Comparison of ENCODE assay signal across 8 cellular contexts in the genomic region with DNA sequence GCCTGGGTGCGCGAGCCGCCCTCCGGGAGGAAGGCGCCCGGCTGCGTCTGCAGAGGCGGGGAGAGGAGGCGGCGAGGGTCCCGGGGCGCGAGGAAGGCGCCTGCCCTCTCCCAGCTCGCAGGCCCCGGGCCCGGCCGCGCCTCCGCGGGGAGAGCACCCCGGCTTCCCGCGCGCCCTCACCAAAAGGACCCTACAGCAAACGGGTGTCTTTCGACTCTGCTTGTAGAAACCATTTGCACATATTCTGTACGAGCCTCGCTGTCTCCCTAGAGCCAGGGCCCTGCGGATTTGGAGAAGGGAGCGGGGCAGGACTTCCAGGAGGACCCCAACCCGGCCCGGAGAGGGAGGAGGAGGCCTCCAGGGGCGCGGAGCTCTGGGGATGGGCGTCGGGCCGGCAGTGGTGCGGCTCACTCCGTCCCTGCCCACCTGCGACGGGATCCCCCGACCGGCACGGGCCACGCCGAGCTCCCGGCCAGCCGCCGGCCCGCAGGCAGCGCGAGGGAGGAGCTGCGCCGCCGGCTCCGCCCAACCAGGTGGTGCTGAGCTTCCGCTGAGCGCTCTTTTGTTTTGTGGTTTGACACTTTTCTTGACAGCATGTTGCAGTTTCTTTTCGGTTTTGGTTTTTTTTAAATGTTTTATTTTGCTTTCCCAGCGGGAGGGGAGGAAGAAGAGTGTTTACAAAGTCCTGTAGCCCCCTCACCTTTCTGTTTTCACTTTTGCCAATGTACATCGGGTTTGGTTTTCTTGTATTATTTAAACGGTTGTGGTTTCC.
DNase-seq lines count a peak whose midpoint lies in the region; FAIRE-seq and TF ChIP-seq lines count a peak whose summit lies in the region.

No MANE protein-coding gene starts in this region.

- FAIRE-seq in H54 (lab: Jason Lieb, UNC) = no peak

- H3K36me3 ChIP-seq in HAP-1 (replicated peaks) (no peaks in the 10 kb centered on the region), iPS-18a (ENCODE audit: control insufficient read depth, low read depth, low read length) (no peaks in the 10 kb centered on the region)

- H3K9me3 ChIP-seq in HAP-1 = no peaks in the 10 kb centered on the region
- H3K9me3 ChIP-seq in iPS-18a (ENCODE audit: control insufficient read depth, low read depth, low read length) = no peaks in the 10 kb centered on the region

- H3K27me3 ChIP-seq in HAP-1 (ENCODE audit: low read depth) (peaks cover 4% of the 10 kb centered on the region; the same call in 1 of the 2 replicates), iPS-18a (ENCODE audit: control insufficient read depth, insufficient read depth, low read length) (peaks cover 17% of the 10 kb centered on the region)

- TF ChIP-seq POLR2A in H54 (IDR thresholded peaks at IDR 0.05; ENCODE audit: low read depth, low read length) = no peak

- peak overlapping the region; percentile 58 for H3K4me3 ChIP-seq in GM12864 (ENCODE audit: low read depth, low read length)
- peak overlapping the region; percentile 37 for H3K4me3 ChIP-seq in HAP-1
- H3K4me3 ChIP-seq in iPS-18a (ENCODE audit: low read length) = peak overlapping the region; percentile 68

- DNase-seq in GM12864 (ENCODE audit: low read depth) (peak; percentile 26), HAP-1 (ENCODE audit: low spot score in 2 of 2) (peak in 1 of 2 experiments; percentile 49), NCI-H345 treated with DMSO at 0.1 percent for 48 hours (lab: John Stamatoyannopoulos, UW; ENCODE audit: unreplicated experiment) (peak; percentile 23), H54 (ENCODE audit: insufficient read length, low spot score) (no peak), NCI-H1694 treated with DMSO at 0.1 percent for 48 hours (lab: John Stamatoyannopoulos, UW) (no peak)
- DNase-seq in activated effector memory CD4-positive, alpha-beta T cell treated with anti-CD3 and anti-CD28 coated beads, Interleukin-2, amount 50 U/mL, for 16 hours = peak; percentile 78
- DNase-seq in stimulated activated CD4-positive, alpha-beta T cell treated with anti-CD3 and anti-CD28 coated beads, Interleukin-4, amount 100 ng/mL, for 1 hour = peak; percentile 46

- in situ Hi-C loops in HAP-1 (cut with MboI; ENCODE audit: low sequenced_read_pairs) = no loop called here

- H3K4me1 ChIP-seq in HAP-1 = 0 out of 2 replicates have a peak, but pooled peaks cover 4% of the 10 kb centered on the region
- peaks cover 8% of the 10 kb centered on the region for H3K4me1 ChIP-seq in iPS-18a (ENCODE audit: control insufficient read depth, low read depth, low read length)

- TF ChIP-seq CTCF in GM12864 (IDR thresholded peaks at IDR 0.05; ENCODE audit: low read depth, low read length, missing control alignments) = no peak

- H3K9ac ChIP-seq in iPS-18a (ENCODE audit: low read length) = peak overlapping the region; percentile 40

- H3K27ac ChIP-seq in iPS-18a (ENCODE audit: low read length) = no peak overlapping the region

Comparison
In these comparisons a context has a peak if more than half of its experiments do, and no peak if none do; other contexts are left out.
1. DNase-seq: peak in GM12864 (single experiment), NCI-H345 treated with DMSO at 0.1 percent for 48 hours (single experiment), activated effector memory CD4-positive, alpha-beta T cell treated with anti-CD3 and anti-CD28 coated beads, Interleukin-2, amount 50 U/mL, for 16 hours (single experiment) and stimulated activated CD4-positive, alpha-beta T cell treated with anti-CD3 and anti-CD28 coated beads, Interleukin-4, amount 100 ng/mL, for 1 hour (single experiment); none in H54 (single experiment) and NCI-H1694 treated with DMSO at 0.1 percent for 48 hours (single experiment).
2. Peak in every context shown above with its lines, with median percentiles within 50 percentile points of each other: H3K4me3 ChIP-seq.